Comparison of ENCODE assay signal across 15 cellular contexts in the genomic region with DNA sequence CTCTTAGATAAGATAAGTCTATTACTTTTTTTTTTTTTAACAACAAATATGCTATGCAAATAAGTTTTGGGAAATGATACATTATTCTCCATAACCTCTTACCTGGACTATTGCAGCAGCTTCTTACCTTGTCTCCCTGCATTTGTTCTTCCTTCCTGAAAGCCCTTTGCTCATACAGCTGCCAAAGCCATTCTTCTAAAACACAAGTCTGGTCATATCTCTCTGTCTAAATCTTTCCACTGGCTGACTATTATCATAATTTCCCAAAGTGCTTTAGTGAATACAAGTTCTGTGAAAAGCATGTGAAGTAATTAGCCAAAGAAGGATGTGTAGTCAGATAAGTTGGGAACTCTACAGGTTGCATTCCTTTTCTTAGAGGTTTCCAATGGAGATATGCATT.
DNase-seq lines count a peak whose midpoint lies in the region; ATAC-seq, FAIRE-seq and TF ChIP-seq lines count a peak whose summit lies in the region.
"Had no signal": no experiment of that assay in that cellular context is flagged by ENCODE, and none has a peak within 500 bp of the region (broad histone marks: within the 10 kb centered on the region; RNA-seq: fewer than 3 reads in every experiment).

No MANE protein-coding gene starts in this region.

- no peak overlapping the region for H3K4me3 Mint-ChIP-seq in astrocyte (ENCODE audit: unreplicated experiment)
- H3K4me3 Mint-ChIP-seq in naive thymus-derived CD8-positive, alpha-beta T cell = no peak overlapping the region
- no peak overlapping the region for H3K4me3 Mint-ChIP-seq in activated CD8-positive, alpha-beta memory T cell treated with anti-CD3 and anti-CD28 coated beads, Interleukin-2, amount 10 ng/mL, durations not matched to agents 7 days and 5 days
- H3K4me3 Mint-ChIP-seq: CD14-positive monocyte; CD8-positive, alpha-beta T cell; GM23338 had no signal

- CTCF ChIA-PET in activated CD8-positive, alpha-beta memory T cell treated with anti-CD3 and anti-CD28 coated beads, Interleukin-2, amount 10 ng/mL, durations not matched to agents 7 days and 5 days (lab: Charles Lee) = no interaction called here

- H3K36me3 ChIP-seq in KMS-11 (ENCODE audit: insufficient read depth) (no peaks in the 10 kb centered on the region), astrocyte (ENCODE audit: insufficient read depth, low read length) (no peaks in the 10 kb centered on the region), keratinocyte (ENCODE audit: control insufficient read depth in 2 of 2, extremely low read depth in 1 of 2, insufficient read depth in 2 of 2, low read length in 2 of 2) (no peaks in the 10 kb centered on the region), tibial artery (no peaks in the 10 kb centered on the region)

- ATAC-seq in naive thymus-derived CD8-positive, alpha-beta T cell = no peak
- no peak for ATAC-seq in activated CD8-positive, alpha-beta memory T cell treated with anti-CD3 and anti-CD28 coated beads, Interleukin-2, amount 10 ng/mL, durations not matched to agents 7 days and 5 days
- ATAC-seq: CD8-positive, alpha-beta T cell had no signal

- no peaks in the 10 kb centered on the region for H3K9me1 ChIP-seq in keratinocyte (ENCODE audit: control insufficient read depth, extremely low read depth, insufficient read depth, low read length)

- TF ChIP-seq CTCF in KMS-11 (conservative IDR thresholded peaks at IDR 0.05; ENCODE audit: low read depth, low read length) = no peak
- no peak for TF ChIP-seq CTCF in astrocyte (IDR thresholded peaks at IDR 0.05; ENCODE audit: insufficient read depth, low read depth, low read length)
- no peak for TF ChIP-seq CTCF in keratinocyte (optimal IDR thresholded peaks at IDR 0.05 in 1 of 3, IDR thresholded peaks at IDR 0.05 in 1 of 3, conservative IDR thresholded peaks at IDR 0.05 in 1 of 3; ENCODE audit: extremely low read depth in 1 of 3, insufficient read depth in 2 of 3, low read length in 3 of 3)
- TF ChIP-seq CTCF in tibial artery (IDR thresholded peaks at IDR 0.05) = no peak

- no peaks in the 10 kb centered on the region for H3K36me3 Mint-ChIP-seq in astrocyte (ENCODE audit: low read depth, unreplicated experiment)
- no peaks in the 10 kb centered on the region for H3K36me3 Mint-ChIP-seq in naive thymus-derived CD8-positive, alpha-beta T cell
- no peaks in the 10 kb centered on the region for H3K36me3 Mint-ChIP-seq in activated CD8-positive, alpha-beta memory T cell treated with anti-CD3 and anti-CD28 coated beads, Interleukin-2, amount 10 ng/mL, durations not matched to agents 7 days and 5 days
- H3K36me3 Mint-ChIP-seq: CD14-positive monocyte; CD8-positive, alpha-beta T cell had no signal

- H3K27ac Mint-ChIP-seq in astrocyte (ENCODE audit: unreplicated experiment) = no peak overlapping the region
- H3K27ac Mint-ChIP-seq in naive thymus-derived CD8-positive, alpha-beta T cell = no peak overlapping the region
- H3K27ac Mint-ChIP-seq in activated CD8-positive, alpha-beta memory T cell treated with anti-CD3 and anti-CD28 coated beads, Interleukin-2, amount 10 ng/mL, durations not matched to agents 7 days and 5 days = no peak overlapping the region
- H3K27ac Mint-ChIP-seq: CD14-positive monocyte; CD8-positive, alpha-beta T cell; GM23338 had no signal

- no peak overlapping the region for H3K4me3 ChIP-seq in KMS-11 (IDR thresholded peaks at IDR 0.05; ENCODE audit: insufficient read depth, low read depth, low read length)
- H3K4me3 ChIP-seq in astrocyte (ENCODE audit: insufficient read depth, low read depth, low read length) = no peak overlapping the region
- no peak overlapping the region for H3K4me3 ChIP-seq in keratinocyte (ENCODE audit: control insufficient read depth in 2 of 3, extremely low read depth in 1 of 3, insufficient read depth in 2 of 3, low read depth in 1 of 3, low read length in 3 of 3)
- no peak overlapping the region for H3K4me3 ChIP-seq in tibial artery
- H3K4me3 ChIP-seq: GM23338 had no signal

- no peaks in the 10 kb centered on the region for H4K20me1 ChIP-seq in KMS-11 (ENCODE audit: insufficient read depth)
- no peaks in the 10 kb centered on the region for H4K20me1 ChIP-seq in astrocyte (ENCODE audit: insufficient read depth, low read length)
- no peaks in the 10 kb centered on the region for H4K20me1 ChIP-seq in keratinocyte (ENCODE audit: control insufficient read depth, extremely low read depth, insufficient read depth, low read length)

- H3K27me3 ChIP-seq in KMS-11 (ENCODE audit: insufficient read depth, low read depth) (no peaks in the 10 kb centered on the region), astrocyte (ENCODE audit: insufficient read depth, low read length) (no peaks in the 10 kb centered on the region), keratinocyte (ENCODE audit: control insufficient read depth, extremely low read depth, insufficient read depth, low read length) (no peaks in the 10 kb centered on the region), tibial artery (no peaks in the 10 kb centered on the region)

- H3K4me2 ChIP-seq in KMS-11 = peak overlapping the region; percentile 58
- no peak overlapping the region for H3K4me2 ChIP-seq in astrocyte (ENCODE audit: low read length)
- peak overlapping the region; percentile 24 for H3K4me2 ChIP-seq in keratinocyte (ENCODE audit: control insufficient read depth, extremely low read depth, insufficient read depth, low read depth, low read length)
- H3K4me2 ChIP-seq: GM23338 had no signal

- H3K4me1 ChIP-seq in KMS-11 (ENCODE audit: low read depth, poor library complexity, severe bottlenecking) (peaks cover 47% of the 10 kb centered on the region), astrocyte (ENCODE audit: insufficient read depth, low read length) (peaks cover 12% of the 10 kb centered on the region), keratinocyte (ENCODE audit: control insufficient read depth, extremely low read depth, insufficient read depth, low read length) (peaks cover 16% of the 10 kb centered on the region), tibial artery (peaks cover 0 to 26% (median 2%) of the 10 kb centered on the region in 4 donors)
- H3K4me1 ChIP-seq: Caco-2 had no signal

- H3K9me3 ChIP-seq in astrocyte (ENCODE audit: insufficient read depth, low read depth, low read length) (no peaks in the 10 kb centered on the region), keratinocyte (ENCODE audit: control insufficient read depth, low read depth, low read length) (no peaks in the 10 kb centered on the region), tibial artery (peaks cover 0 to 4% (median 0%) of the 10 kb centered on the region in 3 donors)
- H3K9me3 ChIP-seq: Caco-2 had no signal

- no peak overlapping the region; the same call in 1 of the 2 replicates for H3K9ac ChIP-seq in KMS-11
- no peak overlapping the region for H3K9ac ChIP-seq in astrocyte (ENCODE audit: low read length)
- H3K9ac ChIP-seq in keratinocyte (ENCODE audit: control insufficient read depth, extremely low read depth, insufficient read depth, low read length) = no peak overlapping the region

- H3K27ac ChIP-seq in KMS-11 (peak overlapping the region; percentile 86), astrocyte (ENCODE audit: low read depth, low read length) (no peak overlapping the region), keratinocyte (ENCODE audit: control insufficient read depth, insufficient read depth, low read length) (no peak overlapping the region), tibial artery (peak overlapping the region; percentile 80 to 84)

- POLR2A ChIA-PET in naive thymus-derived CD8-positive, alpha-beta T cell (lab: Charles Lee) = no interaction called here

- peaks cover 6% of the 10 kb centered on the region for H3K4me1 Mint-ChIP-seq in astrocyte (ENCODE audit: low read depth, unreplicated experiment)
- H3K4me1 Mint-ChIP-seq in naive thymus-derived CD8-positive, alpha-beta T cell = no peaks in the 10 kb centered on the region
- H3K4me1 Mint-ChIP-seq in activated CD8-positive, alpha-beta memory T cell treated with anti-CD3 and anti-CD28 coated beads, Interleukin-2, amount 10 ng/mL, durations not matched to agents 7 days and 5 days = no peaks in the 10 kb centered on the region
- H3K4me1 Mint-ChIP-seq: CD14-positive monocyte had no signal

- H3K79me2 ChIP-seq in KMS-11 (ENCODE audit: insufficient read depth, low read depth) = no peaks in the 10 kb centered on the region
- no peaks in the 10 kb centered on the region for H3K79me2 ChIP-seq in astrocyte (ENCODE audit: insufficient read depth, low read length)
- H3K79me2 ChIP-seq in keratinocyte (ENCODE audit: control insufficient read depth, insufficient read depth, low read length) = no peaks in the 10 kb centered on the region

- FAIRE-seq in astrocyte (lab: Jason Lieb, UNC) (no peak), keratinocyte (lab: Jason Lieb, UNC) (peak; percentile 53)
- FAIRE-seq: GM12892 had no signal

- peak; percentile 6 for DNase-seq in astrocyte (ENCODE audit: low read depth)
- DNase-seq in keratinocyte (ENCODE audit: low read depth, low spot score) = no peak
- no peak for DNase-seq in tibial artery
- DNase-seq in NCI-H1694 treated with DMSO at 0.1 percent for 48 hours (lab: John Stamatoyannopoulos, UW) = no peak
- DNase-seq in naive thymus-derived CD8-positive, alpha-beta T cell = no peak
- DNase-seq in activated CD8-positive, alpha-beta memory T cell treated with anti-CD3 and anti-CD28 coated beads, Interleukin-2, amount 10 ng/mL, durations not matched to agents 7 days and 5 days = no peak
- DNase-seq: Caco-2; CD8-positive, alpha-beta T cell; DND-41; GDM1; H7 had no signal

- intact Hi-C loops in tibial artery (cut with DNase I; ENCODE audit: low total_unique reads) = no loop called here

- H2AFZ ChIP-seq in KMS-11 (ENCODE audit: low read depth) (peak overlapping the region; percentile 72; the same call in 1 of the 2 replicates), astrocyte (ENCODE audit: low read depth, low read length) (no peak overlapping the region), keratinocyte (ENCODE audit: control insufficient read depth, low read length) (peak overlapping the region; percentile 64)

- H3K9me3 Mint-ChIP-seq in astrocyte (ENCODE audit: unreplicated experiment) = no peaks in the 10 kb centered on the region
- peaks cover 0 to 23% (median 8%) of the 10 kb centered on the region in 9 donors for H3K9me3 Mint-ChIP-seq in naive thymus-derived CD8-positive, alpha-beta T cell
- H3K9me3 Mint-ChIP-seq in activated CD8-positive, alpha-beta memory T cell treated with anti-CD3 and anti-CD28 coated beads, Interleukin-2, amount 10 ng/mL, durations not matched to agents 7 days and 5 days (ENCODE audit: low read depth) = peaks cover 9% of the 10 kb centered on the region

- H3K27me3 Mint-ChIP-seq in astrocyte (ENCODE audit: low read depth, unreplicated experiment) = no peaks in the 10 kb centered on the region
- peaks cover 0 to 5% (median 0%) of the 10 kb centered on the region in 5 donors for H3K27me3 Mint-ChIP-seq in naive thymus-derived CD8-positive, alpha-beta T cell
- H3K27me3 Mint-ChIP-seq in activated CD8-positive, alpha-beta memory T cell treated with anti-CD3 and anti-CD28 coated beads, Interleukin-2, amount 10 ng/mL, durations not matched to agents 7 days and 5 days = no peaks in the 10 kb centered on the region

- dilution Hi-C loops in keratinocyte (cut with MboI; ENCODE audit: extremely low pct_ligation_motif_present, low sequenced_read_pairs) = no loop called here

Comparison
In these comparisons a context has a peak if more than half of its experiments do, and no peak if none do; other contexts are left out.
1. H3K27ac ChIP-seq: peak in KMS-11 (single experiment) and tibial artery (2 of 2); none in astrocyte (single experiment) and keratinocyte (single experiment).